Comparison of ENCODE assay signal across 1 cellular context in genomic region chr22:28031383-28031922, GRCh38.
TF ChIP-seq lines count a peak whose summit lies in the region.

No MANE protein-coding gene starts in this region.

TF ChIP-seq in neural cell, 6 proteins besides CTCF, POLR2A, EP300 and RAD21 (continued from another document):
- TF ChIP-seq EZH2 (IDR thresholded peaks at IDR 0.05; ENCODE audit: borderline replicate concordance, insufficient read depth, low read length, poor library complexity, severe bottlenecking), result no peak
